Comparison of ENCODE assay signal across 8 cellular contexts in the genomic region with DNA sequence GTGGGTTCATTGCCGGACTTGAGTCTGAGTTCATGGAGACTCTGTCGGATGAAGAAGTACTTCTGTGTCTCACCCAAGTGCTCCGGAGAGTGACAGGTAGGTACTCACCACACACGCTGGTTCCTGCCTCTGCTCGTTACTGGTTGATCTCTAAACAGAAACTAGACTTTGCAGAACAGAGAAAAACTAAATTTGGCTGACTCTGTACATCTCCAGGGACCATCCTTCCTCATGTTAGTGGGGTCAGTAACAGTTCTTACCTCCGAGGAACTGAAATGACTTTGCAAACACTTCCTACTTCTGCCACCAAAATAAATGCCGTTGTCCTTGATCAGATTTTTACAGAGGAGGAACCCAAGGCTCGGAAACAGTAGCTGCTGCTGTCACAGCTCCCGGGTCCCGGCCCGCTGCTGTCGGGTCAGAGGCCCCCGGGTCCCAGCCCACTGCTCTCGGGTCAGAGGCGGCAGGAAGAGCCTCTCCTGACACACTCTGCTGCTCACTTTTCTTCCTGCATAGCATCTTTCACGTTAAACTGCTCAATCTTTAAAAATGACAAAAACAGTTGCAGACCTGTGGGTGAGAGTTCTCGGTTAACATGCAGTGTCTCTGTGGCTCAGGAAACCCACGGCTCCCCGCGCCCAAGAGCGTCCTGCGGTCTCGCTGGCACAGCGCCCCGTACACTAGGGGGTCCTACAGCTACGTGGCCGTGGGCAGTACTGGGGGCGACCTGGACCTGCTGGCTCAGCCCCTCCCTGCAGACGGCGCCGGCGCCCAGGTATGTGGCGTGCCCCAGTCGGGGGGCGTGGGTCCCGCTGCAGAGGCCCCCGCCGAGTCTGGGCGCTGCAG.
DNase-seq lines count a peak whose midpoint lies in the region; ATAC-seq lines count a peak whose summit lies in the region.

No MANE protein-coding gene starts in this region.

- intact Hi-C loops in dendritic cell treated with granulocyte-macrophage colony-stimulating factor and Interleukin-4, amounts not matched to agents 40 ng/mL and 50 ng/mL, for 4 days (cut with micrococcal nuclease), result no loop called here

- no peaks in the 10 kb centered on the region for H3K27me3 Mint-ChIP-seq in dendritic cell treated with granulocyte-macrophage colony-stimulating factor and Interleukin-4, amounts not matched to agents 40 ng/mL and 50 ng/mL, for 4 days

- DNase-seq in activated T-cell treated with anti-CD3 and anti-CD28 coated beads, Interleukin-2, amount 50 U/mL, for 1 hour, result peak; percentile 49
- DNase-seq in activated T-cell treated with anti-CD3 and anti-CD28 coated beads for 4 hours (no peak), RPMI8226 (peak; percentile 66), retina (no peak), NCI-H345 treated with DMSO at 0.1 percent for 48 hours (lab: John Stamatoyannopoulos, UW; ENCODE audit: unreplicated experiment) (no peak), NCI-H345 (lab: John Stamatoyannopoulos, UW) (no peak)

- H3K4me1 Mint-ChIP-seq in dendritic cell treated with granulocyte-macrophage colony-stimulating factor and Interleukin-4, amounts not matched to agents 40 ng/mL and 50 ng/mL, for 4 days (ENCODE audit: low read depth), result peaks cover 60% of the 10 kb centered on the region

- peaks cover 72% of the 10 kb centered on the region for H3K36me3 Mint-ChIP-seq in dendritic cell treated with granulocyte-macrophage colony-stimulating factor and Interleukin-4, amounts not matched to agents 40 ng/mL and 50 ng/mL, for 4 days (ENCODE audit: low read depth)

- peak overlapping the region; percentile 75 for H3K4me3 Mint-ChIP-seq in dendritic cell treated with granulocyte-macrophage colony-stimulating factor and Interleukin-4, amounts not matched to agents 40 ng/mL and 50 ng/mL, for 4 days

- peak; percentile 87 for ATAC-seq in HG02938 (IDR thresholded peaks at IDR 0.05; ENCODE audit: unreplicated experiment)

- H3K27ac Mint-ChIP-seq in dendritic cell treated with granulocyte-macrophage colony-stimulating factor and Interleukin-4, amounts not matched to agents 40 ng/mL and 50 ng/mL, for 4 days, result peak overlapping the region; percentile 93

- no peaks in the 10 kb centered on the region for H3K9me3 Mint-ChIP-seq in dendritic cell treated with granulocyte-macrophage colony-stimulating factor and Interleukin-4, amounts not matched to agents 40 ng/mL and 50 ng/mL, for 4 days

Comparison
In these comparisons a context has a peak if more than half of its experiments do, and no peak if none do; other contexts are left out.
1. DNase-seq: peak in activated T-cell treated with anti-CD3 and anti-CD28 coated beads, Interleukin-2, amount 50 U/mL, for 1 hour (single experiment) and RPMI8226 (single experiment); none in activated T-cell treated with anti-CD3 and anti-CD28 coated beads for 4 hours (single experiment), retina (single experiment), NCI-H345 treated with DMSO at 0.1 percent for 48 hours (single experiment) and NCI-H345 (single experiment).